In the genomic region with DNA sequence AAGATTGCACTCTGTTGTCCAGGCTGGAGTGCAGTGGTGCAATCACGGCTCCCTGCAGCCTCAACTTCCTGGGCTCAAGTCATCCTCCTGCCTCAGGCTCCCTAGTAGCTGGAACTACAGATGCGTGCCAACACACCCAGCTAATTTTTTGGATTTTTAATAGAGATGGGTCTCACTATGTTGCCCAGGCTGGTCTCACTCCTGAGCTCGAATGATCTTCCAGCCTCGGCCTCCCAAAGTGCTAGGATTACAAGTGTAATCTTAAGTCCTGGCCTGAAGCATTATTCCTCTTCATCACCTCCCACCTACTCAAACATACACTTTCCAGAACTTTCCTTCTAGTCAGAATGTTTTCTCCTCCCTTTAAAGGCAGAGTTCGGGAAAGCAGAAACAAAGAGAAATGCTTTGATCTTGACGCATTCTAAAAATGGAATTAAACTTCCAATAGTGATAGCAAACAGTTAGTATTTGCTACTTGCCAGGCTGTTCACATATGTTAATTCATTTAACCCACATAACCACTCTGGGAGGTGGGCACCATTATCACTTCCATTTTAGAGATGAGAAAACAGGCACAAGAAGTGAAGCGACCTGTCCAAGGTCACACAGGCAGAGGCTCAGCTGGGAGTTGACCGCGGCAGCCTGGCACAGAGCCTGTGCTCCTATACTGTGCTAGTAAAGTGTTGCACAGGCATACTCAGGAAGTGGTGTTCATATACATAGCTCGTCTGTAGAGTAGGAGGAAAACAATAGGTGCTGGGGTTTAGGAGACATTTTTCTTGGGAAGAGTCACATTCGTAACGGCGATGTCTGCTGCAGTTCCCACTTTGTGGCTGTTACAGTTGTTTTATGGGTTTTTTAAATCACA, we compare ENCODE assay signal across 1 cellular context.
TF ChIP-seq lines count a peak whose summit lies in the region.

No MANE protein-coding gene starts in this region.

TF ChIP-seq in H1, 55 proteins besides CTCF, POLR2A, EP300 and RAD21:
- TF ChIP-seq SIN3A (conservative IDR thresholded peaks at IDR 0.05 in 1 of 2, IDR thresholded peaks at IDR 0.05 in 1 of 2; ENCODE audit: low read depth in 1 of 2, low read length in 2 of 2) (no peak), TEAD4 (IDR thresholded peaks at IDR 0.05; ENCODE audit: low read depth, low read length) (no peak)
- TF ChIP-seq, protein P1, sequence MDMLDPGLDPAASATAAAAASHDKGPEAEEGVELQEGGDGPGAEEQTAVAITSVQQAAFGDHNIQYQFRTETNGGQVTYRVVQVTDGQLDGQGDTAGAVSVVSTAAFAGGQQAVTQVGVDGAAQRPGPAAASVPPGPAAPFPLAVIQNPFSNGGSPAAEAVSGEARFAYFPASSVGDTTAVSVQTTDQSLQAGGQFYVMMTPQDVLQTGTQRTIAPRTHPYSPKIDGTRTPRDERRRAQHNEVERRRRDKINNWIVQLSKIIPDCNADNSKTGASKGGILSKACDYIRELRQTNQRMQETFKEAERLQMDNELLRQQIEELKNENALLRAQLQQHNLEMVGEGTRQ (IDR thresholded peaks at IDR 0.05; ENCODE audit: low read length): no peak
